Comparison of ENCODE assay signal across 18 cellular contexts in the genomic region with DNA sequence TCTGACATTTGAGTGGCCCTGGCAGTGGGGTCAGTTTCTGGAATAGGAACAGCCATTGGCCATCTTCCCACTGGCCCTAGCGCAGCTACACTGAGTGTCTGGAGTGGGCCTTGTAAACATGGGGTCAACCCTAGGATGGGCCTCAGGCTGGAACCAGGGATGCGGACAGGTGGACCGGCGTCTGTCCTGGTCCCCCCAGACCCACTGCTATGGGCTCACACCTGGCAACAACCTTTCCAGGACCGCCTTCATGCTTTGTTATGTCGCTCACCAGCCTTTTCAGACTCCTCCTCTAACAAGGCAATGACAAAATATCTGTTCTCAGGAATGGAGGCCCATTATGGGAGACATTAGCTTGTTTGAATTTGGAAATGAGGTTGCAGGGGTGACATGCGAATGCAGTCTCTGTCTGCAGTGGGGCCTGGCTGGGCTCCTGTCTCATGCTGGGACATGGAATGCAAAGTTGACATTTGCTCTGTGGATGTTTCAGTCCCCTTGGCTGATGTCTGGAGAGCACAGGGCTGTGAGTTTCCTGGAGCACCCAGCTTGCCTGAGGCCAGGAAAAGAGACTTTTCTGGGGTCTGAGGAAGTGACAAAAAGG.
DNase-seq lines count a peak whose midpoint lies in the region; ATAC-seq and TF ChIP-seq lines count a peak whose summit lies in the region.
"Had no signal": no experiment of that assay in that cellular context is flagged by ENCODE, and none has a peak within 500 bp of the region (broad histone marks: within the 10 kb centered on the region; RNA-seq: fewer than 3 reads in every experiment).

No MANE protein-coding gene starts in this region.

- ATAC-seq in HG02610 (IDR thresholded peaks at IDR 0.05; ENCODE audit: unreplicated experiment), result no peak

- peaks cover 27% of the 10 kb centered on the region for H3K4me1 Mint-ChIP-seq in endodermal cell
- H3K4me1 Mint-ChIP-seq in mesothelial cell of epicardium, result peaks cover 67% of the 10 kb centered on the region
- H3K4me1 Mint-ChIP-seq: CD4-positive, CD25-positive, alpha-beta regulatory T cell had no signal

- H3K36me3 Mint-ChIP-seq in endodermal cell (ENCODE audit: low read depth) (no peaks in the 10 kb centered on the region), mesothelial cell of epicardium (no peaks in the 10 kb centered on the region)
- H3K36me3 Mint-ChIP-seq: CD4-positive, CD25-positive, alpha-beta regulatory T cell had no signal

- H3K4me3 Mint-ChIP-seq in endodermal cell (no peak overlapping the region), mesothelial cell of epicardium (no peak overlapping the region)
- H3K4me3 Mint-ChIP-seq: CD4-positive, CD25-positive, alpha-beta regulatory T cell had no signal

- 81 to 86% methylated on average over 2 to 7 of the region's 7 CpGs for WGBS in endodermal cell (ENCODE audit: insufficient coverage in 1 of 2, insufficient read length in 1 of 2), 2 experiments

- H3K9me3 ChIP-seq in NT2/D1 (ENCODE audit: insufficient read depth, low read length) (no peaks in the 10 kb centered on the region), endodermal cell (ENCODE audit: control insufficient read depth, low read length) (no peaks in the 10 kb centered on the region), stomach smooth muscle (ENCODE audit: control insufficient read depth in 2 of 2, low read length in 2 of 2) (no peaks in the 10 kb centered on the region)
- H3K9me3 ChIP-seq: BLaER1, MG63, Peyer's patch had no signal

- no peak overlapping the region for H3K4me3 ChIP-seq in NT2/D1 (ENCODE audit: insufficient read length, low read depth)
- no peak overlapping the region for H3K4me3 ChIP-seq in endodermal cell (ENCODE audit: low read length)
- H3K4me3 ChIP-seq in stomach smooth muscle (ENCODE audit: low read length in 2 of 2), result no peak overlapping the region
- H3K4me3 ChIP-seq: BLaER1, MG63, Peyer's patch, SK-N-MC had no signal

- H3K27me3 ChIP-seq in NT2/D1 (ENCODE audit: insufficient read depth, insufficient read length), result no peaks in the 10 kb centered on the region
- no peaks in the 10 kb centered on the region for H3K27me3 ChIP-seq in endodermal cell (ENCODE audit: control insufficient read depth, insufficient read depth, low read length, poor library complexity, severe bottlenecking)
- H3K27me3 ChIP-seq in stomach smooth muscle (ENCODE audit: control insufficient read depth in 1 of 2, insufficient read depth in 2 of 2, low read length in 2 of 2), result peaks cover 0 to 2% of the 10 kb centered on the region in 2 donors
- H3K27me3 ChIP-seq: BLaER1, MG63, Peyer's patch had no signal

- H3K27me3 Mint-ChIP-seq in endodermal cell (ENCODE audit: insufficient read depth) (no peaks in the 10 kb centered on the region), mesothelial cell of epicardium (ENCODE audit: low read depth) (no peaks in the 10 kb centered on the region)

- H3K36me3 ChIP-seq in NT2/D1 (ENCODE audit: insufficient read depth, insufficient read length, low read length), result no peaks in the 10 kb centered on the region
- no peaks in the 10 kb centered on the region for H3K36me3 ChIP-seq in endodermal cell (ENCODE audit: control insufficient read depth, insufficient read depth, low read length)
- no peaks in the 10 kb centered on the region for H3K36me3 ChIP-seq in stomach smooth muscle (ENCODE audit: control insufficient read depth in 2 of 2, insufficient read depth in 2 of 2, low read length in 2 of 2)
- H3K36me3 ChIP-seq: BLaER1, MG63, Peyer's patch had no signal

- H3K27ac Mint-ChIP-seq in endodermal cell (no peak overlapping the region), mesothelial cell of epicardium (peak overlapping the region; percentile 40)
- H3K27ac Mint-ChIP-seq: CD4-positive, CD25-positive, alpha-beta regulatory T cell had no signal

- TF ChIP-seq CTCF in endodermal cell (conservative IDR thresholded peaks at IDR 0.05) (no peak), mesothelial cell of epicardium (IDR thresholded peaks at IDR 0.05; ENCODE audit: unreplicated experiment) (no peak)

- DNase-seq in NT2/D1 (ENCODE audit: low read depth, low spot score) (peak; percentile 35), endodermal cell (no peak), mesothelial cell of epicardium (ENCODE audit: low spot score in 2 of 2, unreplicated experiment in 2 of 2) (no peak), NCI-H2107 (lab: John Stamatoyannopoulos, UW) (no peak), T-helper 2 cell (no peak)
- DNase-seq: CD4-positive, CD25-positive, alpha-beta regulatory T cell; KBM-7; MG63; NCI-H1105 treated with DMSO at 0.1 percent for 48 hours; NCI-H2029; NCI-H2227 treated with DMSO at 0.1 percent for 48 hours; NCI-H526 treated with DMSO at 0.1 percent for 48 hours; Peyer's patch; SHP77 treated with DMSO at 0.1 percent for 48 hours had no signal

- H3K9me3 Mint-ChIP-seq in endodermal cell, result no peaks in the 10 kb centered on the region
- no peaks in the 10 kb centered on the region for H3K9me3 Mint-ChIP-seq in mesothelial cell of epicardium
- H3K9me3 Mint-ChIP-seq: CD4-positive, CD25-positive, alpha-beta regulatory T cell had no signal

- H3K27ac ChIP-seq in endodermal cell (ENCODE audit: low read depth, low read length) (peak overlapping the region; percentile 21), stomach smooth muscle (ENCODE audit: low read length) (peak overlapping the region; percentile 6)
- H3K27ac ChIP-seq: BLaER1, Peyer's patch, SK-N-MC had no signal

- H3K4me1 ChIP-seq in NT2/D1 (ENCODE audit: insufficient read depth, insufficient read length), result peaks cover 19% of the 10 kb centered on the region
- H3K4me1 ChIP-seq in endodermal cell (ENCODE audit: control insufficient read depth, insufficient read depth, low read length), result peaks cover 14% of the 10 kb centered on the region
- H3K4me1 ChIP-seq in stomach smooth muscle (ENCODE audit: control insufficient read depth, insufficient read depth, low read length), result peaks cover 36% of the 10 kb centered on the region
- H3K4me1 ChIP-seq: Peyer's patch had no signal

- H3K9ac ChIP-seq in NT2/D1 (ENCODE audit: insufficient read length, low read depth) (no peak overlapping the region), endodermal cell (ENCODE audit: extremely low read depth, low read length, poor library complexity, severe bottlenecking) (no peak overlapping the region), stomach smooth muscle (ENCODE audit: low read length in 2 of 2) (no peak overlapping the region)
- H3K9ac ChIP-seq: BLaER1 had no signal
